1 cellular context compared by ENCODE assay signal in genomic region chr16:81879625-81880024, GRCh38.
TF ChIP-seq lines count a peak whose summit lies in the region.

No MANE protein-coding gene starts in this region.

TF ChIP-seq in GM23338, 12 proteins besides CTCF, POLR2A, EP300 and RAD21 (continued from another document):
- TF ChIP-seq REST (IDR thresholded peaks at IDR 0.05; ENCODE audit: unreplicated experiment) (no peak), EZH2 (IDR thresholded peaks at IDR 0.05; ENCODE audit: low read depth, unreplicated experiment) (no peak)
